ENCODE assay signal across 8 cellular contexts in the genomic region with DNA sequence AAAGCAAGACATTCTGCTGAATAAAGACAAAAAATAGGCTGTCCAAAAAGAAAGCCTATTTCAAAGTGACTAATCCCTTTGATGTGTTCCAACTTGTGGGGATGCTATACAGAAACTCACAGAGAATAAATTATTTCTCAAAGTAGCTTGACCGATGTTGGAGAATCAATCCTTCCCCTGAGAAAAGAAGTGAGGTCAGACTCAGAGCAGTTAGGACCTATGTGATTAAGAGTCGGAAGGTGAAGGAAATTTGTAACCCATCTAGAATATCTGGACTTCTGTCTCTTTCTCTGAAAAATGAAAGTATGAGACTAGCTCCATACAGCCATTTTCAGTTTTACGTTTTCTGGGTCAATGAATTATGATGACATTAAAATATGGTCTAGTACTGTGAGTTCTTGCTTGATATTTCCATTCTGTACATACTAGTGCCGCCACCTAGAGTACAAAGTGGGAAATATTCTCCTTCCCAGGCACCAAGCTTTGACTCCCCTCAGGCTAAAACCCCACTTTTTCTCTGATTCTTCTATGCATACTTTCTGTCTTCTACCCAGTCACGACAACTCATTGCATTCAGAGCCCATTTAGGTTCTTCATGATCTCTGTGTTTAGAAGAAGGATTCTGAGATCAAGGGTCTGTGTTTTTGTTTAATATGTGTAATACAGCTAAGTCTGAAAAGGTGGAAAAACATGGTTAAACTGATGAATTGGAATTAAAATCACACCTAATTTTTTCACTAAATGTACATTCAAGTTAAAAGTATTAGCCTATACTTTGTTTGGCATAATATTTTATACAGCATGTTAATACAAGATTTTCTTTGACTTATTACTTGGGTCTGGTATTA. TPM values are rescaled to one million over a fixed set of nuclear protein-coding genes. Genes with fewer than 3 reads are reported as not detected.
DNase-seq lines count a peak whose midpoint lies in the region; ATAC-seq, FAIRE-seq and TF ChIP-seq lines count a peak whose summit lies in the region.

No MANE protein-coding gene starts in this region.

- no peaks in the 10 kb centered on the region for H3K27me3 ChIP-seq in mammary epithelial cell (ENCODE audit: insufficient read depth, low read length)
- H3K27me3 ChIP-seq in uterus: no peaks in the 10 kb centered on the region

- no peaks in the 10 kb centered on the region for H3K79me2 ChIP-seq in mammary epithelial cell (ENCODE audit: insufficient read depth, low read length)

- DNase-seq in GM20000 (ENCODE audit: low spot score) (peak; percentile 38), NCI-H460 (ENCODE audit: extremely low read depth, low read depth) (peak; percentile 45), mammary epithelial cell (peak; percentile 54), left kidney (ENCODE audit: low read depth, low spot score) (peak; percentile 81), uterus (peak; percentile 31 to 36)
- no peak for DNase-seq in NK-92 treated with Interleukin-12 subunit alpha and Interleukin-12 subunit beta, amount 100 ng/mL, for 24 hours (lab: John Stamatoyannopoulos, UW)

- H4K20me1 ChIP-seq in mammary epithelial cell (ENCODE audit: insufficient read depth, low read length): no peaks in the 10 kb centered on the region

- BruUV-seq in mammary epithelial cell (replicated peaks; lab: Mats Ljungman, UMichigan): no TSS peak

- peak overlapping the region; percentile 64 for H3K4me2 ChIP-seq in mammary epithelial cell (ENCODE audit: insufficient read depth, low read depth, low read length)

- no peak overlapping the region for H3K9ac ChIP-seq in mammary epithelial cell (ENCODE audit: insufficient read depth, low read length)

- H3K9me3 ChIP-seq in mammary epithelial cell (replicated peaks; ENCODE audit: insufficient read depth, low read length): no peaks in the 10 kb centered on the region
- no peaks in the 10 kb centered on the region for H3K9me3 ChIP-seq in uterus

- WGBS in mammary epithelial cell (ENCODE audit: low coverage, missing lambda C conversion rate): 23% methylated on average over 5 of the region's 5 CpGs

- H3K27ac ChIP-seq in mammary epithelial cell (ENCODE audit: insufficient read depth, low read depth, low read length): peak overlapping the region; percentile 39
- peak overlapping the region; percentile 29 to 43 for H3K27ac ChIP-seq in uterus

- intact Hi-C loops in mammary epithelial cell (cut with micrococcal nuclease): loop anchor here (1.0 to 2.0 kb wide), 5 partner anchors 30 to 399 kb away; a partner anchor contains a TSS
- intact Hi-C loops in uterus (cut with DNase I; ENCODE audit: low total_unique reads): no loop called here

- H3K36me3 ChIP-seq in mammary epithelial cell (ENCODE audit: insufficient read depth, low read length): no peaks in the 10 kb centered on the region
- H3K36me3 ChIP-seq in uterus: no peaks in the 10 kb centered on the region

- no peak for TF ChIP-seq POLR2A in uterus (IDR thresholded peaks at IDR 0.05)

- dilution Hi-C loops in mammary epithelial cell (cut with HindIII; ENCODE audit: low sequenced_read_pairs): no loop called here

- peak overlapping the region; percentile 85 for H2AFZ ChIP-seq in mammary epithelial cell (ENCODE audit: low read depth, low read length)

- ATAC-seq in HG03442 (IDR thresholded peaks at IDR 0.05; ENCODE audit: unreplicated experiment): peak; percentile 96

- in situ Hi-C loops in mammary epithelial cell (cut with MboI; ENCODE audit: low sequenced_read_pairs in 2 of 2): loop anchor here in 1 of 2 donors (10.0 kb wide), 1 partner anchor 382 kb away; no protein-coding TSS in a partner anchor

- CTCF ChIA-PET in mammary epithelial cell (lab: Charles Lee; ENCODE audit: low non-redundant PET): interaction anchor here (0.6 to 1.7 kb wide), 7 partner anchors 11 to 398 kb away, joined by 3 to 9 read pairs (median 6); a partner anchor contains a TSS

- peak; percentile 19 for FAIRE-seq in G401.6 (lab: Jason Lieb, UNC)

- H3K4me3 ChIP-seq in mammary epithelial cell (replicated peaks in 1 of 3; ENCODE audit: insufficient read depth in 1 of 3, low read depth in 2 of 3, low read length in 3 of 3) (no peak overlapping the region), uterus (no peak overlapping the region)

- H3K4me1 ChIP-seq in mammary epithelial cell (ENCODE audit: insufficient read depth, low read length) (peaks cover 9% of the 10 kb centered on the region), uterus (no peaks in the 10 kb centered on the region)

- peak; percentile 55 for TF ChIP-seq CTCF in GM20000 (IDR thresholded peaks at IDR 0.05; ENCODE audit: extremely low read depth, missing control alignments)
- peak; percentile 57 to 74 for TF ChIP-seq CTCF in mammary epithelial cell (conservative IDR thresholded peaks at IDR 0.05 in 1 of 2, IDR thresholded peaks at IDR 0.05 in 1 of 2; ENCODE audit: extremely low read depth in 1 of 2, insufficient read depth in 1 of 2, low read depth in 1 of 2, low read length in 2 of 2)
- TF ChIP-seq CTCF in uterus (IDR thresholded peaks at IDR 0.05): peak; percentile 74 to 86 (median 81)

RNA-seq across cellular contexts. Expression of a gene that starts 6.9 kb away (rescaled TPM):
- total RNA-seq in NCI-H460 (2014; rRNA removed; shearing (Covaris generic)): 0.40 and 0.50 TPM in 2 replicates
- polyA plus RNA-seq in NCI-H460 (2014; cell fraction: nucleus; rRNA removed): 0.26 and 1.0 TPM in 2 replicates
- total RNA-seq in mammary epithelial cell: not detected
- polyA plus RNA-seq in mammary epithelial cell: not detected
- polyA minus RNA-seq in mammary epithelial cell: not detected
- 10 to 100 TPM in 1 of 4 donors, under 1 TPM in 2, not detected in 1; 0.26 to 14.2 (median 0.88) TPM for total RNA-seq in uterus

RNA-seq across cellular contexts. Expression of a gene that starts 30.9 kb away (rescaled TPM):
- 0.07 and 0.14 TPM in 2 replicates for total RNA-seq in NCI-H460 (2014; rRNA removed; shearing (Covaris generic))
- polyA plus RNA-seq in NCI-H460 (2014; cell fraction: nucleus; rRNA removed): 0.04 TPM in 1 of 2 replicates, not detected in the other
- total RNA-seq in mammary epithelial cell (10 to 100 TPM in 1 of 2 donors, 1 to 10 TPM in 1; 7.1 to 13.5 TPM), uterus (10 to 100 TPM in 1 of 4 donors, 1 to 10 TPM in 3; 6.4 to 17.8 (median 9.1) TPM)
- polyA plus RNA-seq in mammary epithelial cell: 2.6 TPM
- polyA minus RNA-seq in mammary epithelial cell: 6.0 TPM
